Comparison of ENCODE assay signal across 8 cellular contexts in genomic region chr12:121015825-121016766, GRCh38. TPM values are rescaled to one million over a fixed set of nuclear protein-coding genes. Genes with fewer than 3 reads are reported as not detected.
DNase-seq lines count a peak whose midpoint lies in the region; ATAC-seq and TF ChIP-seq lines count a peak whose summit lies in the region.

TSS of gene C12orf43 (minus strand) at chr12:121016487. CDS start at chr12:121016474, 13 bp downstream.

- peak; percentile 20 for TF ChIP-seq POLR2A in breast epithelium (IDR thresholded peaks at IDR 0.05)

- H3K9me3 ChIP-seq in breast epithelium (no peaks in the 10 kb centered on the region), smooth muscle cell (replicated peaks; ENCODE audit: low read depth) (no peaks in the 10 kb centered on the region)

- peak within 1 kb of the TSS; percentile 81 for H2AFZ ChIP-seq in smooth muscle cell (ENCODE audit: low read depth)

- peak within 1 kb of the TSS; percentile 86 for H3K9ac ChIP-seq in smooth muscle cell (ENCODE audit: low read depth)

- TF ChIP-seq CTCF in VCaP (conservative IDR thresholded peaks at IDR 0.05) = no peak
- no peak for TF ChIP-seq CTCF in breast epithelium (IDR thresholded peaks at IDR 0.05)
- no peak for TF ChIP-seq CTCF in smooth muscle cell (IDR thresholded peaks at IDR 0.05; ENCODE audit: borderline replicate concordance, insufficient read depth, poor library complexity, severe bottlenecking)

- H3K4me1 ChIP-seq in breast epithelium (peaks cover 0 to 7% of the 10 kb centered on the region in 2 donors), smooth muscle cell (ENCODE audit: low read depth) (peaks cover 7% of the 10 kb centered on the region)

- H3K27ac ChIP-seq in VCaP = peak within 1 kb of the TSS; percentile 66
- H3K27ac ChIP-seq in breast epithelium = peak within 1 kb of the TSS; percentile 82 to 83
- H3K27ac ChIP-seq in smooth muscle cell (ENCODE audit: low read depth) = peak within 1 kb of the TSS; percentile 71

- H3K36me3 ChIP-seq in breast epithelium = no peaks in the 10 kb centered on the region
- H3K36me3 ChIP-seq in smooth muscle cell (ENCODE audit: low read depth) = no peaks in the 10 kb centered on the region

- peak; percentile 95 for ATAC-seq in GM18909 (IDR thresholded peaks at IDR 0.05; ENCODE audit: poor library complexity, unreplicated experiment)
- ATAC-seq in HG03159 (IDR thresholded peaks at IDR 0.05; ENCODE audit: unreplicated experiment) = peak; percentile 96

- WGBS in smooth muscle cell (ENCODE audit: low lambda C conversion rate) = 2% methylated on average over 34 of the region's 34 CpGs

- peak within 1 kb of the TSS; percentile 89 for H3K4me2 ChIP-seq in smooth muscle cell

- peaks cover 13% of the 10 kb centered on the region for H3K79me2 ChIP-seq in smooth muscle cell (ENCODE audit: low read depth)

- intact Hi-C loops in breast epithelium (cut with DNase I; ENCODE audit: low total_unique reads) = no loop called here

- H3K4me3 ChIP-seq in breast epithelium (peak within 1 kb of the TSS; percentile 73 to 91 (median 78)), smooth muscle cell (peak within 1 kb of the TSS; percentile 69)

- H3K27me3 ChIP-seq in breast epithelium (no peaks in the 10 kb centered on the region), smooth muscle cell (ENCODE audit: low read depth) (no peaks in the 10 kb centered on the region)

- H4K20me1 ChIP-seq in smooth muscle cell (ENCODE audit: low read depth) = no peaks in the 10 kb centered on the region

- DNase-seq in AG08395 (ENCODE audit: low spot score) = peak; percentile 96
- peak; percentile 96 for DNase-seq in NCI-H2227 (lab: John Stamatoyannopoulos, UW; ENCODE audit: unreplicated experiment)
- DNase-seq in breast epithelium (ENCODE audit: low spot score in 2 of 2) = peak; percentile 89 to 90
- peak; percentile 97 for DNase-seq in iPS-NIHi7 (ENCODE audit: extremely low spot score)
- peak; percentile 50 for DNase-seq in smooth muscle cell (lab: John Stamatoyannopoulos, UW; ENCODE audit: unreplicated experiment)

- no peaks in the 10 kb centered on the region for H3F3A ChIP-seq in smooth muscle cell (ENCODE audit: low read depth)

RNA-seq across cellular contexts. Expression of gene C12orf43, which starts in this region (rescaled TPM):
- total RNA-seq in breast epithelium (10 to 100 TPM in 1 of 3 donors, 1 to 10 TPM in 2; 9.4 to 13.0 (median 9.8) TPM), smooth muscle cell (9.4 and 11.0 TPM in 2 replicates)
- 14.1 and 14.6 TPM in 2 replicates for polyA plus RNA-seq in smooth muscle cell

Comparison
In these comparisons a context has a peak if more than half of its experiments do, and no peak if none do; other contexts are left out.
1. Peak in every context shown above with its lines: DNase-seq, ATAC-seq, H3K4me3 ChIP-seq and H3K27ac ChIP-seq.